9 cellular contexts compared by ENCODE assay signal in the genomic region with DNA sequence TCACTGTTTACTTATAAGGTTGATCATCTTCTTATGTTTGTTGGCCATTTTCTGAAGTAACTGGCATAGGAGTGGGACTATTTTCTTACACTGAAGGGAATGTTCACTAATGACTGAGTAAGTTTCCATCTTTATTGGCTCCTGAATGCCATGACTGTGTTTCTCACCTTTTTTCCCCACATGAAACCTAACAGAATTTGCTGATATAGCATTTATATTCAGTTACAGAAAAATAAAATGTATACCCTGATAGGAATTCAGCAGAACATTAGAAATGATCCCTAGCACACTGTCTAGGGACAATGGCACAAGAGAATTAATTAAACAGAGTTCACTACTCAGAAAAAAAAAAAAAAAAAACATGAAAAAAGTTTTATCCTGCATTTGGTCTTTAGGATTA.
"Had no signal": no experiment of that assay in that cellular context is flagged by ENCODE, and none has a peak within 500 bp of the region (broad histone marks: within the 10 kb centered on the region; RNA-seq: fewer than 3 reads in every experiment).

No MANE protein-coding gene starts in this region.

- H2AFZ ChIP-seq: GM23248 had no signal

- H3K27ac ChIP-seq: GM23248, HL-60, KMS-11 had no signal

- H3K4me3 ChIP-seq: GM23248, HAP-1 had no signal

- DNase-seq: GM23248, GOT3, H7, HFFc6, KBM-7 had no signal

- H3K4me2 ChIP-seq: KMS-11 had no signal

- H3K9ac ChIP-seq: GM23248, KMS-11 had no signal

- H3K36me3 ChIP-seq: HAP-1 had no signal

- ATAC-seq: HCT116 had no signal

- H3K4me1 ChIP-seq: HAP-1 had no signal

- H3K9me3 ChIP-seq: HAP-1 had no signal
